Comparison of ENCODE assay signal across 21 cellular contexts in genomic region chr3:161393803-161394202, GRCh38. TPM values are rescaled to one million over a fixed set of nuclear protein-coding genes. Genes with fewer than 3 reads are reported as not detected.
A peak's percentile ranks its signal among the peaks of the same experiment; 100 is the strongest.
DNase-seq lines count a peak whose midpoint lies in the region; ATAC-seq and TF ChIP-seq lines count a peak whose summit lies in the region.
"Had no signal": no experiment of that assay in that cellular context is flagged by ENCODE, and none has a peak within 500 bp of the region (broad histone marks: within the 10 kb centered on the region; RNA-seq: fewer than 3 reads in every experiment).

No MANE protein-coding gene starts in this region.

- no peak overlapping the region for H3K4me3 Mint-ChIP-seq in activated CD8-positive, alpha-beta T cell treated with anti-CD3 and anti-CD28 coated beads, Interleukin-2, amount 10 ng/mL, durations not matched to agents 7 days and 5 days
- no peak overlapping the region for H3K4me3 Mint-ChIP-seq in activated T-helper 17 cell treated with anti-CD3 and anti-CD28 coated beads, Interleukin-2, amount 50 U/mL, for 72 hours
- H3K4me3 Mint-ChIP-seq: activated T-cell treated with anti-CD3 and anti-CD28 coated beads, Interleukin-2, amount 50 U/mL, for 72 hours; endodermal cell; IgD-negative memory B cell had no signal

- peaks cover 20% of the 10 kb centered on the region for H3K36me3 Mint-ChIP-seq in activated CD8-positive, alpha-beta T cell treated with anti-CD3 and anti-CD28 coated beads, Interleukin-2, amount 10 ng/mL, durations not matched to agents 7 days and 5 days (ENCODE audit: low read depth)
- H3K36me3 Mint-ChIP-seq in activated T-helper 17 cell treated with anti-CD3 and anti-CD28 coated beads, Interleukin-2, amount 50 U/mL, for 72 hours (ENCODE audit: low read depth): no peaks in the 10 kb centered on the region
- H3K36me3 Mint-ChIP-seq: IgD-negative memory B cell had no signal

- H3K4me3 ChIP-seq in coronary artery: no peak overlapping the region
- H3K4me3 ChIP-seq: testis had no signal

- H3K27ac Mint-ChIP-seq in activated CD8-positive, alpha-beta T cell treated with anti-CD3 and anti-CD28 coated beads, Interleukin-2, amount 10 ng/mL, durations not matched to agents 7 days and 5 days: peak overlapping the region; percentile 17
- H3K27ac Mint-ChIP-seq in activated T-helper 17 cell treated with anti-CD3 and anti-CD28 coated beads, Interleukin-2, amount 50 U/mL, for 72 hours: no peak overlapping the region
- H3K27ac Mint-ChIP-seq: activated T-cell treated with anti-CD3 and anti-CD28 coated beads, Interleukin-2, amount 50 U/mL, for 72 hours; endodermal cell; IgD-negative memory B cell had no signal

- no peak for DNase-seq in activated CD8-positive, alpha-beta T cell treated with anti-CD3 and anti-CD28 coated beads, Interleukin-2, amount 10 ng/mL, durations not matched to agents 7 days and 5 days
- no peak for DNase-seq in coronary artery (ENCODE audit: low spot score)
- no peak for DNase-seq in NCI-H2107 (lab: John Stamatoyannopoulos, UW)
- DNase-seq: activated T-cell treated with anti-CD3 and anti-CD28 coated beads, Interleukin-2, amount 50 U/mL, for 72 hours; caudate nucleus; endodermal cell; GDM1; left cardiac atrium; NCI-H1092; NCI-H2171; NCI-H748 treated with DMSO at 0.1 percent for 48 hours; stimulated activated CD4-positive, alpha-beta T cell treated with anti-CD3 and anti-CD28 coated beads, Interleukin-2, amount 100 ng/mL, for 24 hours; testis had no signal

- TF ChIP-seq CTCF in coronary artery (IDR thresholded peaks at IDR 0.05): no peak

- CTCF ChIA-PET in activated CD8-positive, alpha-beta T cell treated with anti-CD3 and anti-CD28 coated beads, Interleukin-2, amount 10 ng/mL, durations not matched to agents 7 days and 5 days (lab: Charles Lee): no interaction called here

- no peak overlapping the region for H3K27ac ChIP-seq in coronary artery
- H3K27ac ChIP-seq: testis had no signal

- POLR2A ChIA-PET in activated CD8-positive, alpha-beta T cell treated with anti-CD3 and anti-CD28 coated beads, Interleukin-2, amount 10 ng/mL, durations not matched to agents 7 days and 5 days (lab: Charles Lee): no interaction called here

- peaks cover 65% of the 10 kb centered on the region for H3K27me3 Mint-ChIP-seq in activated CD8-positive, alpha-beta T cell treated with anti-CD3 and anti-CD28 coated beads, Interleukin-2, amount 10 ng/mL, durations not matched to agents 7 days and 5 days (ENCODE audit: low read depth)
- no peaks in the 10 kb centered on the region for H3K27me3 Mint-ChIP-seq in activated T-helper 17 cell treated with anti-CD3 and anti-CD28 coated beads, Interleukin-2, amount 50 U/mL, for 72 hours

- H3K4me1 Mint-ChIP-seq in activated CD8-positive, alpha-beta T cell treated with anti-CD3 and anti-CD28 coated beads, Interleukin-2, amount 10 ng/mL, durations not matched to agents 7 days and 5 days (ENCODE audit: low read depth): peaks cover 37% of the 10 kb centered on the region
- H3K4me1 Mint-ChIP-seq in activated T-helper 17 cell treated with anti-CD3 and anti-CD28 coated beads, Interleukin-2, amount 50 U/mL, for 72 hours: peaks cover 32% of the 10 kb centered on the region
- H3K4me1 Mint-ChIP-seq: endodermal cell had no signal

- ATAC-seq in GM18499 (IDR thresholded peaks at IDR 0.05; ENCODE audit: insufficient read depth, unreplicated experiment) (peak; percentile 62), GM19043 (IDR thresholded peaks at IDR 0.05; ENCODE audit: low read depth, unreplicated experiment) (peak; percentile 42), HG03139 (IDR thresholded peaks at IDR 0.05; ENCODE audit: unreplicated experiment) (peak; percentile 61), HG03045 (IDR thresholded peaks at IDR 0.05; ENCODE audit: unreplicated experiment) (no peak)
- ATAC-seq in activated CD8-positive, alpha-beta T cell treated with anti-CD3 and anti-CD28 coated beads, Interleukin-2, amount 10 ng/mL, durations not matched to agents 7 days and 5 days: peak; percentile 12
- ATAC-seq in activated T-helper 17 cell treated with anti-CD3 and anti-CD28 coated beads, Interleukin-2, amount 50 U/mL, for 72 hours (replicated peaks): no peak
- ATAC-seq: activated T-cell treated with anti-CD3 and anti-CD28 coated beads, Interleukin-2, amount 50 U/mL, for 72 hours; left cardiac atrium; sciatic nerve had no signal

- H3K9me3 Mint-ChIP-seq in activated CD8-positive, alpha-beta T cell treated with anti-CD3 and anti-CD28 coated beads, Interleukin-2, amount 10 ng/mL, durations not matched to agents 7 days and 5 days (ENCODE audit: insufficient read depth): peaks cover 7% of the 10 kb centered on the region
- H3K9me3 Mint-ChIP-seq in activated T-helper 17 cell treated with anti-CD3 and anti-CD28 coated beads, Interleukin-2, amount 50 U/mL, for 72 hours: peaks cover 5% of the 10 kb centered on the region

RNA-seq across cellular contexts. Expression of gene SPTSSB, which starts 22.5 kb away (rescaled TPM):
- not detected for total RNA-seq in activated CD8-positive, alpha-beta T cell treated with anti-CD3 and anti-CD28 coated beads, Interleukin-2, amount 10 ng/mL, durations not matched to agents 7 days and 5 days
- not detected for total RNA-seq in activated T-helper 17 cell treated with anti-CD3 and anti-CD28 coated beads, Interleukin-2, amount 50 U/mL, for 72 hours
- total RNA-seq: activated T-cell treated with anti-CD3 and anti-CD28 coated beads, Interleukin-2, amount 50 U/mL, for 72 hours; RPMI7951; testis had no signal

Comparison
In these comparisons a context has a peak if more than half of its experiments do, and no peak if none do; other contexts are left out.
1. ATAC-seq: peak in GM18499 (single experiment), GM19043 (single experiment), HG03139 (single experiment) and activated CD8-positive, alpha-beta T cell treated with anti-CD3 and anti-CD28 coated beads, Interleukin-2, amount 10 ng/mL, durations not matched to agents 7 days and 5 days (single experiment); none in HG03045 (single experiment) and activated T-helper 17 cell treated with anti-CD3 and anti-CD28 coated beads, Interleukin-2, amount 50 U/mL, for 72 hours (single experiment).